ENCODE assay signal across 9 cellular contexts in the genomic region with DNA sequence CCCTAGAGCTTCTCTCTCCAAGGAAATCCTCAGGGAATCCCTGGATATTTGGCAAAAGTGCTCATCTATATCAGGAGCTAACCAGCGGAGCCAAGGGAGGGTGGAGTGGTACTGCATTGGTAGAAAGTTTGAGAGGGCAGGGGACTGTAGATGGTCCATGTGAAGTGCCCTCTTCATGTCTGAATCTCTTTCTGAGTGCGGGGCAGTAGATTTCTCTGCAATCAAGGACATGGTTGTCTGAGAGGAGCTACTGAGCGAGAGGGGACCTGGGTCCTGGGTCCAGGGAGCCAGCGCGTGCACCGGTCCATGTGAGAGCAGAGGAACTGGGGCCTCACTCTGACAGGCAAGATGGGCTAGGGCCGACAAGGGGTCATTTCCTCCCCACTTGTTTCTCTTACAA. TPM values are rescaled to one million over a fixed set of nuclear protein-coding genes. Genes with fewer than 3 reads are reported as not detected.
A peak's percentile ranks its signal among the peaks of the same experiment; 100 is the strongest.
DNase-seq lines count a peak whose midpoint lies in the region; ATAC-seq and TF ChIP-seq lines count a peak whose summit lies in the region.
"Had no signal": no experiment of that assay in that cellular context is flagged by ENCODE, and none has a peak within 500 bp of the region (broad histone marks: within the 10 kb centered on the region; RNA-seq: fewer than 3 reads in every experiment).

No MANE protein-coding gene starts in this region.

- intact Hi-C loops in sigmoid colon (cut with DNase I): loop anchor here (2.0 kb wide), 2 partner anchors 39 to 59 kb away; a partner anchor contains a TSS

- H3K36me3 ChIP-seq in H7 (replicated peaks; ENCODE audit: control insufficient read depth, insufficient read depth, low read length) (no peaks in the 10 kb centered on the region), WERI-Rb-1 (peaks cover 16% of the 10 kb centered on the region), sigmoid colon (no peaks in the 10 kb centered on the region)

- WGBS in sigmoid colon, 2 donors: 73% methylated on average over 7 of the region's 7 CpGs

- TF ChIP-seq CTCF in WERI-Rb-1 (IDR thresholded peaks at IDR 0.05; ENCODE audit: low read depth, low read length): no peak
- TF ChIP-seq CTCF in foreskin fibroblast (IDR thresholded peaks at IDR 0.05; ENCODE audit: low read depth, low read length): no peak
- TF ChIP-seq CTCF in sigmoid colon (IDR thresholded peaks at IDR 0.05): no peak

- TF ChIP-seq EP300 in sigmoid colon (IDR thresholded peaks at IDR 0.05): no peak

- DNase-seq in H7 (no peak), WERI-Rb-1 (no peak), foreskin fibroblast (peak in 1 of 2 donors; percentile 42), sigmoid colon (no peak), HT-29 (ENCODE audit: low spot score) (no peak), EL (no peak), GOT3 (lab: John Stamatoyannopoulos, UW) (no peak)

- TF ChIP-seq POLR2A in sigmoid colon (IDR thresholded peaks at IDR 0.05): no peak

- H3K27ac ChIP-seq in WERI-Rb-1 (no peak overlapping the region), sigmoid colon (peak overlapping the region; percentile 72 to 89 (median 85))

- peak overlapping the region; percentile 65 for H3K4me3 ChIP-seq in H7 (ENCODE audit: insufficient read depth, low read depth, low read length)
- peak overlapping the region; percentile 64 for H3K4me3 ChIP-seq in WERI-Rb-1 (ENCODE audit: low read depth, low read length)
- peak overlapping the region; percentile 57 to 66 for H3K4me3 ChIP-seq in foreskin fibroblast (ENCODE audit: low read depth in 1 of 2, low read length in 2 of 2)
- H3K4me3 ChIP-seq in sigmoid colon: peak overlapping the region; percentile 42 to 86 (median 78)

- no peak for ATAC-seq in GM21737 (IDR thresholded peaks at IDR 0.05; ENCODE audit: unreplicated experiment)

- H3K27me3 ChIP-seq in H7 (ENCODE audit: control insufficient read depth, insufficient read depth, low read length) (no peaks in the 10 kb centered on the region), WERI-Rb-1 (ENCODE audit: insufficient read depth, low read depth, severe bottlenecking) (no peaks in the 10 kb centered on the region), sigmoid colon (no peaks in the 10 kb centered on the region)

- H3K9me3 ChIP-seq in WERI-Rb-1 (ENCODE audit: severe bottlenecking) (no peaks in the 10 kb centered on the region), sigmoid colon (no peaks in the 10 kb centered on the region)

- peaks cover 0 to 54% (median 48%) of the 10 kb centered on the region in 4 donors for H3K4me1 ChIP-seq in sigmoid colon

RNA-seq across cellular contexts. Expression of a gene that starts 0.7 kb away (rescaled TPM):
- 5.0 and 8.7 TPM in 2 replicates for total RNA-seq in H7 (2014; rRNA removed; shearing (Covaris generic))
- total RNA-seq in sigmoid colon: 100 to 1,000 TPM in 2 of 4 donors, 10 to 100 TPM in 2; 92.7 to 105 (median 99.2) TPM
- polyA plus RNA-seq in sigmoid colon: 10 to 100 TPM in 1 of 3 donors, 1 to 10 TPM in 2; 2.3 to 12.0 (median 9.2) TPM
- total RNA-seq in HT-29 (2014; rRNA removed; shearing (Covaris generic)): 2.0 and 2.6 TPM in 2 replicates

RNA-seq across cellular contexts. Expression of a gene that starts 19.1 kb away (rescaled TPM):
- 0.33 and 1.7 TPM in 2 replicates for total RNA-seq in H7 (2014; rRNA removed; shearing (Covaris generic))
- 1 to 10 TPM in 1 of 4 donors, not detected in 3; 3.9 TPM for total RNA-seq in sigmoid colon
- 10 to 100 TPM in 2 of 3 donors, 1 to 10 TPM in 1; 6.3 to 17.8 (median 16.8) TPM for polyA plus RNA-seq in sigmoid colon
- 4.3 and 6.3 TPM in 2 replicates for total RNA-seq in HT-29 (2014; rRNA removed; shearing (Covaris generic))
- total RNA-seq: H4 had no signal

RNA-seq across cellular contexts. Expression of a gene that starts 25.3 kb away (rescaled TPM):
- 0.18 TPM in 1 of 2 replicates, not detected in the other for total RNA-seq in H7 (2014; rRNA removed; shearing (Covaris generic))
- total RNA-seq in sigmoid colon: 1 to 10 TPM in 2 of 4 donors, under 1 TPM in 1, not detected in 1; 0.83 to 3.0 (median 1.4) TPM
- 10 to 100 TPM in 1 of 3 donors, 1 to 10 TPM in 1, under 1 TPM in 1; 0.69 to 11.4 (median 3.6) TPM for polyA plus RNA-seq in sigmoid colon
- not detected in 2 replicates for total RNA-seq in HT-29 (2014; rRNA removed; shearing (Covaris generic))
- total RNA-seq: H4 had no signal

RNA-seq across cellular contexts. Expression of a gene that starts 26.3 kb away (rescaled TPM):
- total RNA-seq in H7 (2014; rRNA removed; shearing (Covaris generic)): 0.44 and 1.5 TPM in 2 replicates
- total RNA-seq in sigmoid colon: 100 to 1,000 TPM; 151 to 299 (median 225) TPM
- 10 to 100 TPM; 25.0 to 99.7 (median 63.0) TPM for polyA plus RNA-seq in sigmoid colon
- total RNA-seq in HT-29 (2014; rRNA removed; shearing (Covaris generic)): not detected in 2 replicates

RNA-seq across cellular contexts. Expression of a gene that starts 58.5 kb away (rescaled TPM):
- total RNA-seq in H7 (2014; rRNA removed; shearing (Covaris generic)): 8.7 and 10.7 TPM in 2 replicates
- total RNA-seq in sigmoid colon: 10 to 100 TPM in 3 of 4 donors, 1 to 10 TPM in 1; 9.1 to 44.3 (median 13.4) TPM
- polyA plus RNA-seq in sigmoid colon: 10 to 100 TPM; 18.9 to 35.4 (median 23.4) TPM
- total RNA-seq in HT-29 (2014; rRNA removed; shearing (Covaris generic)): 8.8 and 11.9 TPM in 2 replicates
